10 cellular contexts compared by ENCODE assay signal in genomic region chr4:154399259-154399974, GRCh38.
DNase-seq lines count a peak whose midpoint lies in the region; ATAC-seq, FAIRE-seq and TF ChIP-seq lines count a peak whose summit lies in the region.
"Had no signal": no experiment of that assay in that cellular context is flagged by ENCODE, and none has a peak within 500 bp of the region (broad histone marks: within the 10 kb centered on the region; RNA-seq: fewer than 3 reads in every experiment).

No MANE protein-coding gene starts in this region.

- H3K4me1 ChIP-seq in cardiac muscle cell (ENCODE audit: low read depth), result no peaks in the 10 kb centered on the region
- H3K4me1 ChIP-seq in adipocyte (ENCODE audit: control insufficient read depth, insufficient read depth, low read length), result no peaks in the 10 kb centered on the region
- no peaks in the 10 kb centered on the region for H3K4me1 ChIP-seq in HepG2 (ENCODE audit: insufficient read depth, low read length)
- H3K4me1 ChIP-seq in MM.1S (ENCODE audit: low read length), result no peaks in the 10 kb centered on the region

- no peak overlapping the region for H3K27ac ChIP-seq in cardiac muscle cell
- no peak overlapping the region for H3K27ac ChIP-seq in HepG2 (ENCODE audit: extremely low read length, insufficient read depth, low read length)
- no peak overlapping the region for H3K27ac ChIP-seq in MM.1S (ENCODE audit: low read length)

- no peaks in the 10 kb centered on the region for H3K4me1 Mint-ChIP-seq in type B pancreatic cell (ENCODE audit: unreplicated experiment)

- BruUV-seq in HepG2 (replicated peaks; lab: Mats Ljungman, UMichigan), result no TSS peak

- no peaks in the 10 kb centered on the region for H3K9me3 Mint-ChIP-seq in type B pancreatic cell

- in situ Hi-C loops in HepG2 (cut with HindIII; ENCODE audit: extremely low pct_ligation_motif_present, low pct_unique_long_range_greater_than_20kb), result loop anchor here (5.0 kb wide), 1 partner anchor 108 kb away; no protein-coding TSS in a partner anchor

- peak; percentile 23 to 40 for DNase-seq in cardiac muscle cell (ENCODE audit: low read depth in 1 of 2, low spot score in 1 of 2)
- DNase-seq in cardiac septum (ENCODE audit: low spot score), result no peak
- DNase-seq in adipocyte (ENCODE audit: low read depth), result peak; percentile 64
- DNase-seq in HepG2 (ENCODE audit: low spot score), result peak; percentile 10
- no peak for DNase-seq in type B pancreatic cell (ENCODE audit: extremely low spot score, unreplicated experiment)
- no peak for DNase-seq in central memory CD4-positive, alpha-beta T cell
- DNase-seq in MM.1S, result no peak
- DNase-seq in GM19238 (ENCODE audit: insufficient read length, low spot score), result no peak
- DNase-seq: activated effector memory CD4-positive, alpha-beta T cell treated with Interleukin-2 at 50 U/mL for 16 hours; naive B cell had no signal

- H3K79me2 ChIP-seq in HepG2 (ENCODE audit: insufficient read depth, low read length), result no peaks in the 10 kb centered on the region
- H3K79me2 ChIP-seq in MM.1S (ENCODE audit: low read length), result no peaks in the 10 kb centered on the region

- H2AFZ ChIP-seq in HepG2 (ENCODE audit: low read length) (no peak overlapping the region), MM.1S (ENCODE audit: low read length) (no peak overlapping the region)

- no peaks in the 10 kb centered on the region for H3F3A ChIP-seq in MM.1S (ENCODE audit: insufficient read depth, low read length)

- TF ChIP-seq POLR2A in HepG2 (IDR thresholded peaks at IDR 0.05; ENCODE audit: insufficient read depth in 1 of 2, low read depth in 2 of 2, low read length in 2 of 2), result no peak

- 0 out of 2 replicates have a peak, but pooled peaks have one; percentile 28 for TF ChIP-seq RAD21 in HepG2 (CRISPR knock-in tag; IDR thresholded peaks at IDR 0.05)

- H3K9me3 ChIP-seq in cardiac muscle cell (ENCODE audit: low read depth) (no peaks in the 10 kb centered on the region), adipocyte (ENCODE audit: control insufficient read depth, low read length) (no peaks in the 10 kb centered on the region), HepG2 (ENCODE audit: low read length) (no peaks in the 10 kb centered on the region), MM.1S (replicated peaks; ENCODE audit: insufficient read depth, low read length) (no peaks in the 10 kb centered on the region)

- TF ChIP-seq CTCF in cardiac muscle cell (IDR thresholded peaks at IDR 0.05; ENCODE audit: low read depth, low read length), result peak; percentile 22
- TF ChIP-seq CTCF in HepG2 (CRISPR knock-in tag; IDR thresholded peaks at IDR 0.05), result peak; percentile 53
- peak; percentile 52 for TF ChIP-seq CTCF in type B pancreatic cell (conservative IDR thresholded peaks at IDR 0.05)
- TF ChIP-seq CTCF in MM.1S (IDR thresholded peaks at IDR 0.05; ENCODE audit: low read length), result no peak

- no peaks in the 10 kb centered on the region for H3K36me3 ChIP-seq in cardiac muscle cell
- no peaks in the 10 kb centered on the region for H3K36me3 ChIP-seq in adipocyte (ENCODE audit: control insufficient read depth, insufficient read depth, low read length, severe bottlenecking)
- no peaks in the 10 kb centered on the region for H3K36me3 ChIP-seq in HepG2 (replicated peaks in 1 of 2; ENCODE audit: control insufficient read depth in 1 of 2, insufficient read depth in 2 of 2, low read length in 2 of 2)
- no peaks in the 10 kb centered on the region for H3K36me3 ChIP-seq in MM.1S (replicated peaks; ENCODE audit: insufficient read depth, low read length)

- intact Hi-C loops in cardiac septum (cut with DNase I), result loop anchor here (5.0 kb wide), 1 partner anchor 108 kb away; no protein-coding TSS in a partner anchor
- intact Hi-C loops in HepG2 (cut with micrococcal nuclease; ENCODE audit: unreplicated experiment), result no loop called here

- POLR2A ChIA-PET in HepG2 (lab: Yijun Ruan, JAX), result no interaction called here

- no peak overlapping the region for H3K27ac Mint-ChIP-seq in type B pancreatic cell

- WGBS in HepG2 (ENCODE audit: low lambda C conversion rate), result 26% methylated on average over 10 of the region's 10 CpGs

- CTCF ChIA-PET in HepG2 (lab: Yijun Ruan, JAX; ENCODE audit: low intra/inter-chr PET ratio, low total read pairs), result interaction anchor here (0.8 to 1.2 kb wide), 2 partner anchors 106 to 223 kb away, joined by 3 to 5 read pairs; no protein-coding TSS in a partner anchor

- H3K4me3 Mint-ChIP-seq in type B pancreatic cell, result no peak overlapping the region

- H3K9me2 ChIP-seq in MM.1S (replicated peaks; ENCODE audit: insufficient read depth, low read length), result no peaks in the 10 kb centered on the region

- FAIRE-seq in HepG2 (lab: Jason Lieb, UNC), result peak; percentile 73

- no peaks in the 10 kb centered on the region for H4K20me1 ChIP-seq in HepG2 (ENCODE audit: insufficient read depth, low read length)
- no peaks in the 10 kb centered on the region for H4K20me1 ChIP-seq in MM.1S (ENCODE audit: insufficient read depth, low read length)

- H3K4me3 ChIP-seq in cardiac muscle cell (no peak overlapping the region), adipocyte (ENCODE audit: low read length) (peak overlapping the region; percentile 75), HepG2 (replicated peaks in 1 of 3; ENCODE audit: insufficient read depth in 1 of 3, low read depth in 2 of 3, low read length in 3 of 3) (no peak overlapping the region), MM.1S (ENCODE audit: low read length) (no peak overlapping the region)

- H3K9ac ChIP-seq in adipocyte (ENCODE audit: low read length) (peak overlapping the region; percentile 39), HepG2 (ENCODE audit: insufficient read depth, low read depth, low read length) (no peak overlapping the region), MM.1S (ENCODE audit: low read length) (no peak overlapping the region)

- H3K27me3 ChIP-seq in cardiac muscle cell (no peaks in the 10 kb centered on the region), adipocyte (replicated peaks; ENCODE audit: control insufficient read depth, insufficient read depth, low read length) (peaks cover 4% of the 10 kb centered on the region), HepG2 (ENCODE audit: control insufficient read depth in 1 of 2, insufficient read depth in 2 of 2, low read length in 2 of 2) (peaks cover 0 to 3% of the 10 kb centered on the region in 2 experiments; a peak in 1 of 5 replicates), MM.1S (replicated peaks; ENCODE audit: insufficient read depth, low read length) (no peaks in the 10 kb centered on the region)

- TF ChIP-seq EP300 in HepG2 (IDR thresholded peaks at IDR 0.05; ENCODE audit: low read depth in 2 of 2, low read length in 2 of 2) (no peak), HepG2 (CRISPR knock-in tag; IDR thresholded peaks at IDR 0.05; ENCODE audit: borderline replicate concordance) (no peak)

- no peaks in the 10 kb centered on the region for H3K36me3 Mint-ChIP-seq in type B pancreatic cell
- H3K36me3 Mint-ChIP-seq: naive B cell had no signal

- peak; percentile 69 for ATAC-seq in HepG2

- peaks cover 26% of the 10 kb centered on the region for H3K27me3 Mint-ChIP-seq in type B pancreatic cell

- H3K4me2 ChIP-seq in HepG2 (ENCODE audit: low read depth, low read length), result peak overlapping the region; percentile 50; the same call in 1 of the 2 replicates
- no peak overlapping the region for H3K4me2 ChIP-seq in MM.1S (ENCODE audit: low read depth, low read length)

TF ChIP-seq in HepG2, 621 proteins besides CTCF, POLR2A, EP300 and RAD21:
- no peak for TF ChIP-seq GLMP (CRISPR knock-in tag; IDR thresholded peaks at IDR 0.05; ENCODE audit: borderline replicate concordance)
- TF ChIP-seq STAG1 (CRISPR knock-in tag; IDR thresholded peaks at IDR 0.05), result peak; percentile 70
- peak; percentile 40; the same call in 1 of the 2 replicates for TF ChIP-seq SMC3 (IDR thresholded peaks at IDR 0.05; ENCODE audit: low read length)
- TF ChIP-seq NCOA1 (CRISPR knock-in tag; IDR thresholded peaks at IDR 0.05), result no peak

Comparison
In these comparisons a context has a peak if more than half of its experiments do, and no peak if none do; other contexts are left out.
1. DNase-seq: peak in cardiac muscle cell (2 of 2), adipocyte (single experiment) and HepG2 (single experiment); none in cardiac septum (single experiment), type B pancreatic cell (single experiment), central memory CD4-positive, alpha-beta T cell (single experiment), MM.1S (single experiment) and GM19238 (single experiment).